Comparison of ENCODE assay signal across 17 cellular contexts in genomic region chr22:45518580-45518991, GRCh38. TPM values are rescaled to one million over a fixed set of nuclear protein-coding genes. Genes with fewer than 3 reads are reported as not detected.
A peak's percentile ranks its signal among the peaks of the same experiment; 100 is the strongest.
DNase-seq lines count a peak whose midpoint lies in the region; ATAC-seq and TF ChIP-seq lines count a peak whose summit lies in the region.
"Had no signal": no experiment of that assay in that cellular context is flagged by ENCODE, and none has a peak within 500 bp of the region (broad histone marks: within the 10 kb centered on the region; RNA-seq: fewer than 3 reads in every experiment).

No MANE protein-coding gene starts in this region.

- H3K27ac Mint-ChIP-seq in GM23338: peak overlapping the region; percentile 84; the same call in 1 of the 2 replicates
- no peak overlapping the region for H3K27ac Mint-ChIP-seq in activated T-helper 1 cell treated with anti-CD3 and anti-CD28 coated beads, Interleukin-12 subunit alpha, Interleukin-12 subunit beta, Interleukin-2, Interleukin-4 antibody, amounts not matched to agents 30 ng/mL and 10 ng/mL and 1 ng/mL, durations not matched to agents 14 hours and 24 hours and 36 hours
- H3K27ac Mint-ChIP-seq: activated T-cell treated with anti-CD3 and anti-CD28 coated beads, Interleukin-2, amount 50 U/mL, for 72 hours had no signal

- H3K9ac ChIP-seq in SK-N-SH (no peak overlapping the region), trophoblast cell (ENCODE audit: low read length) (no peak overlapping the region)

- H3K36me3 Mint-ChIP-seq in GM23338 (ENCODE audit: low read depth): peaks cover 34% of the 10 kb centered on the region; the same call in 2 of the 3 replicates
- H3K36me3 Mint-ChIP-seq in activated T-helper 1 cell treated with anti-CD3 and anti-CD28 coated beads, Interleukin-12 subunit alpha, Interleukin-12 subunit beta, Interleukin-2, Interleukin-4 antibody, amounts not matched to agents 30 ng/mL and 10 ng/mL and 1 ng/mL, durations not matched to agents 14 hours and 24 hours and 36 hours (ENCODE audit: low read depth): no peaks in the 10 kb centered on the region

- DNase-seq in GM23338 (ENCODE audit: low spot score) (no peak), SK-N-SH (no peak), trophoblast cell (peak in 1 of 2 donors; percentile 47), caudate nucleus (lab: John Stamatoyannopoulos, UW) (no peak), HPDE6-E6E7 (ENCODE audit: extremely low spot score) (no peak), HT-29 (ENCODE audit: low spot score) (no peak)
- DNase-seq in activated T-helper 1 cell treated with anti-CD3 and anti-CD28 coated beads, Interleukin-12 subunit alpha, Interleukin-12 subunit beta, Interleukin-2, Interleukin-4 antibody, amounts not matched to agents 30 ng/mL and 10 ng/mL and 1 ng/mL, durations not matched to agents 14 hours and 24 hours and 36 hours (ENCODE audit: low spot score): no peak
- DNase-seq: activated CD4-positive, alpha-beta T cell treated with anti-CD3 and anti-CD28 coated beads, Interleukin-2, amount 50 U/mL, for 48 hours; activated T-cell treated with anti-CD3 and anti-CD28 coated beads, Interleukin-2, amount 50 U/mL, for 72 hours; AML-193; glutamatergic neuron; MV-4-11; SHP77 treated with DMSO at 0.1 percent for 48 hours had no signal

- POLR2A ChIA-PET in SK-N-SH (lab: Yijun Ruan, JAX): no interaction called here

- H2BK5ac ChIP-seq in trophoblast cell (ENCODE audit: low read depth, low read length, poor library complexity): peak overlapping the region; percentile 63

- H3K79me2 ChIP-seq in GM23338 (replicated peaks; ENCODE audit: insufficient read depth): peaks cover 37% of the 10 kb centered on the region
- H3K79me2 ChIP-seq in SK-N-SH (ENCODE audit: insufficient read depth): peaks cover 11% of the 10 kb centered on the region; the same call in 1 of the 2 replicates
- H3K79me2 ChIP-seq in trophoblast cell (ENCODE audit: control insufficient read depth, insufficient read depth, low read length, poor library complexity): peaks cover 39% of the 10 kb centered on the region

- peaks cover 38% of the 10 kb centered on the region for H3K79me1 ChIP-seq in trophoblast cell (ENCODE audit: low read length)

- peaks cover 10% of the 10 kb centered on the region for H3K27me3 Mint-ChIP-seq in GM23338 (ENCODE audit: insufficient read depth, low read depth, poor library complexity)
- H3K27me3 Mint-ChIP-seq in activated T-helper 1 cell treated with anti-CD3 and anti-CD28 coated beads, Interleukin-12 subunit alpha, Interleukin-12 subunit beta, Interleukin-2, Interleukin-4 antibody, amounts not matched to agents 30 ng/mL and 10 ng/mL and 1 ng/mL, durations not matched to agents 14 hours and 24 hours and 36 hours (ENCODE audit: insufficient read depth): no peaks in the 10 kb centered on the region

- H3K18ac ChIP-seq in trophoblast cell (ENCODE audit: low read length): peak overlapping the region; percentile 65

- H3K4me2 ChIP-seq in GM23338 (no peak overlapping the region), SK-N-SH (peak overlapping the region; percentile 4; the same call in 1 of the 2 replicates), trophoblast cell (ENCODE audit: low read length) (peak overlapping the region; percentile 1)

- TF ChIP-seq EP300 in SK-N-SH (IDR thresholded peaks at IDR 0.05; ENCODE audit: borderline replicate concordance in 1 of 2, low read depth in 1 of 2, low read length in 1 of 2): no peak
- TF ChIP-seq EP300 in gastroesophageal sphincter (IDR thresholded peaks at IDR 0.05): no peak

- TF ChIP-seq POLR2A in gastroesophageal sphincter (IDR thresholded peaks at IDR 0.05): no peak

- H3K36me3 ChIP-seq in GM23338 (ENCODE audit: insufficient read depth) (0 out of 2 replicates have a peak, but pooled peaks cover 4% of the 10 kb centered on the region), SK-N-SH (replicated peaks in 1 of 2; ENCODE audit: control insufficient read depth in 1 of 2, insufficient read depth in 2 of 2, low read length in 1 of 2) (peaks cover 0 to 5% of the 10 kb centered on the region in 2 experiments), gastroesophageal sphincter (peaks cover 0 to 17% of the 10 kb centered on the region in 2 donors), trophoblast cell (ENCODE audit: control insufficient read depth in 1 of 2, insufficient read depth in 2 of 2, low read length in 2 of 2) (peaks cover 76 to 85% of the 10 kb centered on the region in 2 experiments)
- H3K36me3 ChIP-seq: suprapubic skin had no signal

- CTCF ChIA-PET in SK-N-SH (lab: Yijun Ruan, JAX): interaction anchor here (0.8 to 1.5 kb wide), 2 partner anchors 14 to 36 kb away, joined by 3 read pairs; no protein-coding TSS in a partner anchor

- TF ChIP-seq CTCF in GM23338 (conservative IDR thresholded peaks at IDR 0.05; ENCODE audit: low read depth in 2 of 2) (no peak), SK-N-SH (IDR thresholded peaks at IDR 0.05) (no peak), gastroesophageal sphincter (IDR thresholded peaks at IDR 0.05) (no peak)

- H3K9me3 ChIP-seq in SK-N-SH (no peaks in the 10 kb centered on the region), gastroesophageal sphincter (no peaks in the 10 kb centered on the region), trophoblast cell (ENCODE audit: insufficient read depth, low read depth, low read length) (no peaks in the 10 kb centered on the region)
- H3K9me3 ChIP-seq: suprapubic skin had no signal

- peak overlapping the region; percentile 21 for H2AK5ac ChIP-seq in trophoblast cell (ENCODE audit: low read length)

- H3K27ac ChIP-seq in GM23338 (ENCODE audit: low read depth) (no peak overlapping the region), SK-N-SH (ENCODE audit: low read depth in 2 of 2, low read length in 1 of 2) (no peak overlapping the region), gastroesophageal sphincter (peak overlapping the region in 3 of 4 donors; percentile 17 to 47 (median 44)), trophoblast cell (ENCODE audit: low read depth, low read length) (peak overlapping the region; percentile 54), caudate nucleus (ENCODE audit: low read depth, low read length) (no peak overlapping the region)
- H3K27ac ChIP-seq: epithelial cell of prostate, suprapubic skin had no signal

- peak overlapping the region; percentile 12 for H2BK120ac ChIP-seq in trophoblast cell (ENCODE audit: insufficient read depth, low read length, poor library complexity)

- ATAC-seq in GM23338: no peak
- no peak for ATAC-seq in gastroesophageal sphincter
- ATAC-seq: activated T-cell treated with anti-CD3 and anti-CD28 coated beads, Interleukin-2, amount 50 U/mL, for 72 hours had no signal

- H3K27me3 ChIP-seq in GM23338 (ENCODE audit: insufficient read depth): no peaks in the 10 kb centered on the region
- H3K27me3 ChIP-seq in SK-N-SH (ENCODE audit: insufficient read depth): no peaks in the 10 kb centered on the region
- peaks cover 23% of the 10 kb centered on the region for H3K27me3 ChIP-seq in gastroesophageal sphincter
- no peaks in the 10 kb centered on the region for H3K27me3 ChIP-seq in trophoblast cell (ENCODE audit: insufficient read depth, low read length)
- H3K27me3 ChIP-seq: suprapubic skin had no signal

- H3K4me3 ChIP-seq in GM23338: no peak overlapping the region
- H3K4me3 ChIP-seq in SK-N-SH (ENCODE audit: low read depth in 2 of 2, low read length in 1 of 2): no peak overlapping the region
- H3K4me3 ChIP-seq in gastroesophageal sphincter: no peak overlapping the region
- peak overlapping the region; percentile 27 for H3K4me3 ChIP-seq in trophoblast cell (ENCODE audit: low read depth, low read length)
- H3K4me3 ChIP-seq: coronary artery, suprapubic skin had no signal

- H4K91ac ChIP-seq in trophoblast cell (ENCODE audit: low read depth, low read length): peak overlapping the region; percentile 41

- H2AFZ ChIP-seq in GM23338 (no peak overlapping the region), SK-N-SH (ENCODE audit: low read depth) (no peak overlapping the region), trophoblast cell (ENCODE audit: insufficient read depth, low read length, poor library complexity) (no peak overlapping the region)

- H4K8ac ChIP-seq in trophoblast cell (ENCODE audit: low read depth, low read length): peak overlapping the region; percentile 20

- intact Hi-C loops in activated T-helper 1 cell treated with anti-CD3 and anti-CD28 coated beads, Interleukin-12 subunit alpha, Interleukin-12 subunit beta, Interleukin-2, Interleukin-4 antibody, amounts not matched to agents 30 ng/mL and 10 ng/mL and 1 ng/mL, durations not matched to agents 14 hours and 24 hours and 36 hours (cut with micrococcal nuclease): no loop called here

- no peak overlapping the region for H3K4me3 Mint-ChIP-seq in GM23338
- H3K4me3 Mint-ChIP-seq in activated T-helper 1 cell treated with anti-CD3 and anti-CD28 coated beads, Interleukin-12 subunit alpha, Interleukin-12 subunit beta, Interleukin-2, Interleukin-4 antibody, amounts not matched to agents 30 ng/mL and 10 ng/mL and 1 ng/mL, durations not matched to agents 14 hours and 24 hours and 36 hours: no peak overlapping the region
- H3K4me3 Mint-ChIP-seq: activated T-cell treated with anti-CD3 and anti-CD28 coated beads, Interleukin-2, amount 50 U/mL, for 72 hours had no signal

- H3K14ac ChIP-seq in trophoblast cell (ENCODE audit: low read length): peak overlapping the region; percentile 47

- 0 out of 2 replicates have a peak, but pooled peaks cover 3% of the 10 kb centered on the region for H3K4me1 ChIP-seq in GM23338 (ENCODE audit: insufficient read depth)
- peaks cover 0 to 36% of the 10 kb centered on the region in 2 experiments; a peak in 1 of 4 replicates for H3K4me1 ChIP-seq in SK-N-SH (ENCODE audit: control insufficient read depth in 1 of 2, insufficient read depth in 2 of 2, low read depth in 1 of 2, low read length in 1 of 2)
- H3K4me1 ChIP-seq in gastroesophageal sphincter: peaks cover 0 to 57% (median 4%) of the 10 kb centered on the region in 3 donors
- peaks cover 46% of the 10 kb centered on the region in 2 experiments for H3K4me1 ChIP-seq in trophoblast cell (ENCODE audit: control insufficient read depth in 1 of 2, insufficient read depth in 2 of 2, low read length in 2 of 2)

- TF ChIP-seq RAD21 in SK-N-SH (IDR thresholded peaks at IDR 0.05; ENCODE audit: low read length): no peak

- peak overlapping the region; percentile 18 for H3K4ac ChIP-seq in trophoblast cell (ENCODE audit: low read depth, low read length)

- H3K9me3 Mint-ChIP-seq in GM23338: no peaks in the 10 kb centered on the region
- H3K9me3 Mint-ChIP-seq in activated T-helper 1 cell treated with anti-CD3 and anti-CD28 coated beads, Interleukin-12 subunit alpha, Interleukin-12 subunit beta, Interleukin-2, Interleukin-4 antibody, amounts not matched to agents 30 ng/mL and 10 ng/mL and 1 ng/mL, durations not matched to agents 14 hours and 24 hours and 36 hours: no peaks in the 10 kb centered on the region
- H3K9me3 Mint-ChIP-seq: activated T-cell treated with anti-CD3 and anti-CD28 coated beads, Interleukin-2, amount 50 U/mL, for 72 hours had no signal

- H2BK12ac ChIP-seq in trophoblast cell (ENCODE audit: low read length): peak overlapping the region; percentile 44

- H3K9me2 ChIP-seq in GM23338 (ENCODE audit: insufficient read depth) (no peaks in the 10 kb centered on the region), SK-N-SH (no peaks in the 10 kb centered on the region)

- WGBS in SK-N-SH (ENCODE audit: low lambda C conversion rate): 84% methylated on average over 8 of the region's 17 CpGs
- 79 to 93% methylated on average over 6 to 7 of the region's 17 CpGs for WGBS in gastroesophageal sphincter (ENCODE audit: low coverage in 1 of 2), 2 donors
- no CpG with 5 or more reads among the region's 17 CpGs for WGBS in trophoblast cell (ENCODE audit: extremely low coverage, insufficient coverage, insufficient read length)

- no peak overlapping the region for H4K12ac ChIP-seq in trophoblast cell (ENCODE audit: low read depth, low read length)

- H3K4me1 Mint-ChIP-seq in GM23338: peaks cover 33% of the 10 kb centered on the region
- no peaks in the 10 kb centered on the region for H3K4me1 Mint-ChIP-seq in activated T-helper 1 cell treated with anti-CD3 and anti-CD28 coated beads, Interleukin-12 subunit alpha, Interleukin-12 subunit beta, Interleukin-2, Interleukin-4 antibody, amounts not matched to agents 30 ng/mL and 10 ng/mL and 1 ng/mL, durations not matched to agents 14 hours and 24 hours and 36 hours (ENCODE audit: low read depth)

- H3K23ac ChIP-seq in trophoblast cell (ENCODE audit: low read length): no peak overlapping the region

- H4K20me1 ChIP-seq in GM23338 (replicated peaks; ENCODE audit: insufficient read depth) (peaks cover 13% of the 10 kb centered on the region), SK-N-SH (ENCODE audit: insufficient read depth) (no peaks in the 10 kb centered on the region)

- H3F3A ChIP-seq in GM23338 (replicated peaks; ENCODE audit: low read depth) (no peaks in the 10 kb centered on the region), SK-N-SH (replicated peaks; ENCODE audit: insufficient read depth) (no peaks in the 10 kb centered on the region)

RNA-seq across cellular contexts. Expression of gene FBLN1, which starts 15.9 kb away (rescaled TPM):
- 134 and 137 TPM in 2 replicates for total RNA-seq in GM23338 (2014; rRNA removed; shearing (Covaris generic))
- 88.4 and 90.1 TPM in 2 replicates for polyA plus RNA-seq in GM23338 (2016; fragmentation: Nextera tagmentation; extraction: Ambion mirVana)
- 94.8 and 147 TPM in 2 replicates for polyA plus RNA-seq in SK-N-SH (2012; rRNA removed)
- polyA plus RNA-seq in SK-N-SH (2012; cell fraction: cytosol; rRNA removed): 68.7 and 110 TPM in 2 replicates
- polyA plus RNA-seq in SK-N-SH (2012; cell fraction: nucleus; rRNA removed): 83.2 and 89.7 TPM in 2 replicates
- total RNA-seq in gastroesophageal sphincter: 100 to 1,000 TPM; 241 to 597 (median 382) TPM
- 1,067 and 1,077 TPM in 2 replicates for polyA plus RNA-seq in trophoblast cell (2013)
- total RNA-seq in activated T-helper 1 cell treated with anti-CD3 and anti-CD28 coated beads, Interleukin-12 subunit alpha, Interleukin-12 subunit beta, Interleukin-2, Interleukin-4 antibody, amounts not matched to agents 30 ng/mL and 10 ng/mL and 1 ng/mL, durations not matched to agents 14 hours and 24 hours and 36 hours: not detected in 2 replicates
- total RNA-seq in HT-29 (2014; rRNA removed; shearing (Covaris generic)): 0.43 and 0.63 TPM in 2 replicates
- total RNA-seq: activated T-cell treated with anti-CD3 and anti-CD28 coated beads, Interleukin-2, amount 50 U/mL, for 72 hours had no signal

Comparison
In these comparisons a context has a peak if more than half of its experiments do, and no peak if none do; other contexts are left out.
1. H3K27ac ChIP-seq: peak in gastroesophageal sphincter (3 of 4) and trophoblast cell (single experiment); none in GM23338 (single experiment), SK-N-SH (0 of 2) and caudate nucleus (single experiment).
2. RNA of gene FBLN1, which starts 15.9 kb away (total RNA-seq): 241 to 597 TPM in gastroesophageal sphincter and 134 to 137 TPM in GM23338; 0.43 to 0.63 TPM in HT-29 and not detected in activated T-helper 1 cell treated with anti-CD3 and anti-CD28 coated beads, Interleukin-12 subunit alpha, Interleukin-12 subunit beta, Interleukin-2, Interleukin-4 antibody, amounts not matched to agents 30 ng/mL and 10 ng/mL and 1 ng/mL, durations not matched to agents 14 hours and 24 hours and 36 hours; every median in the first group is over 10 times any median in the second.